ENCODE assay signal across 11 cellular contexts in the genomic region with DNA sequence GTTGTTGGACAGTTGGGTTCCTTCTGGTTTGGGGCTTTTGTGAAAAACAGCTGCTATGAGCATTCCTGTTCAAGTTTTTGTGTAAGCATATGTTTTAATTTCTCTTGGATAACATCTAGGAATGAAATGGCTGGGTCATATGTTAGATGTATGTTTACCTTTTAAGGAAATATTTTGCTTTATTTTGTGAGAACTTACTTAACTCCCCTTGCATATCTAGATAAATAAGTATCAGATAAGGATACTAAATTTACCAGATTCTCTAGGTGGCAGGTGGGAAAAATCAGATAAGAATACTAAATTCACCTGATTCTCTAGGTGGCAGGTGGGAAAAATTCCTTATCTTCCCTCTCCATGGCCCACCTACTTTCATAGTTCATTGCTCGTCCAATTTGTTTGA. TPM values are rescaled to one million over a fixed set of nuclear protein-coding genes. Genes with fewer than 3 reads are reported as not detected.
DNase-seq lines count a peak whose midpoint lies in the region; TF ChIP-seq lines count a peak whose summit lies in the region.
"Had no signal": no experiment of that assay in that cellular context is flagged by ENCODE, and none has a peak within 500 bp of the region (broad histone marks: within the 10 kb centered on the region; RNA-seq: fewer than 3 reads in every experiment).

No MANE protein-coding gene starts in this region.

- no peak for TF ChIP-seq CTCF in WERI-Rb-1 (IDR thresholded peaks at IDR 0.05; ENCODE audit: low read depth, low read length)
- TF ChIP-seq CTCF in hepatocyte (IDR thresholded peaks at IDR 0.05; ENCODE audit: poor library complexity): no peak

- peaks cover 3% of the 10 kb centered on the region for H3K27me3 Mint-ChIP-seq in T-helper 2 cell treated with Interferon-gamma antibody and Interleukin-4, amounts not matched to agents 5 μg/mL and 100 μg/mL, for 36 hours (ENCODE audit: low read depth)

- H3K4me1 Mint-ChIP-seq in T-helper 2 cell treated with Interferon-gamma antibody and Interleukin-4, amounts not matched to agents 5 μg/mL and 100 μg/mL, for 36 hours (ENCODE audit: low read depth): peaks cover 16% of the 10 kb centered on the region

- peak overlapping the region; percentile 68; the same call in 1 of the 2 replicates for H3K4me3 ChIP-seq in WERI-Rb-1 (ENCODE audit: low read depth, low read length)
- H3K4me3 ChIP-seq in hepatocyte: no peak overlapping the region
- peak overlapping the region in 2 of 3 donors; percentile 83 to 91 for H3K4me3 ChIP-seq in skeletal muscle tissue (ENCODE audit: low read length in 3 of 3)

- no peaks in the 10 kb centered on the region for H3K9me3 Mint-ChIP-seq in T-helper 2 cell treated with Interferon-gamma antibody and Interleukin-4, amounts not matched to agents 5 μg/mL and 100 μg/mL, for 36 hours

- peak overlapping the region in 1 of 3 donors; percentile 43 for H3K9ac ChIP-seq in skeletal muscle tissue (ENCODE audit: low read depth in 1 of 3, low read length in 3 of 3)

- peak overlapping the region; percentile 77 for H2AFZ ChIP-seq in hepatocyte

- H3K79me2 ChIP-seq in hepatocyte: peaks cover 14% of the 10 kb centered on the region

- 23% methylated on average over 1 of the region's 1 CpG for WGBS in hepatocyte (ENCODE audit: low lambda C conversion rate, missing lambda C conversion rate)

- no peaks in the 10 kb centered on the region for H3K4me1 ChIP-seq in hepatocyte (ENCODE audit: insufficient read depth)
- peaks cover 2 to 15% (median 7%) of the 10 kb centered on the region in 3 donors for H3K4me1 ChIP-seq in skeletal muscle tissue (ENCODE audit: control insufficient read depth in 3 of 3, insufficient read depth in 3 of 3, low read length in 3 of 3)

- no peaks in the 10 kb centered on the region for H3K9me2 ChIP-seq in hepatocyte (replicated peaks; ENCODE audit: insufficient read depth)

- H3K27ac Mint-ChIP-seq in T-helper 2 cell treated with Interferon-gamma antibody and Interleukin-4, amounts not matched to agents 5 μg/mL and 100 μg/mL, for 36 hours: no peak overlapping the region

- no peak for DNase-seq in T-helper 2 cell treated with Interferon-gamma antibody and Interleukin-4, amounts not matched to agents 5 μg/mL and 100 μg/mL, for 36 hours (ENCODE audit: low spot score)
- DNase-seq in T-helper 2 cell (no peak), WERI-Rb-1 (no peak), hepatocyte (ENCODE audit: low spot score) (no peak), DMS153 (lab: John Stamatoyannopoulos, UW) (no peak), NCI-H2029 (lab: John Stamatoyannopoulos, UW) (no peak), GDM1 (lab: John Stamatoyannopoulos, UW) (no peak)
- DNase-seq: activated CD8-positive, alpha-beta memory T cell treated with anti-CD3 and anti-CD28 coated beads, Interleukin-2, amount 50 U/mL, for 4 hours; MV-4-11; stimulated activated CD4-positive, alpha-beta T cell treated with anti-CD3 and anti-CD28 coated beads, Interleukin-15, amount 100 ng/mL, for 24 hours had no signal

- H3K4me3 Mint-ChIP-seq in T-helper 2 cell treated with Interferon-gamma antibody and Interleukin-4, amounts not matched to agents 5 μg/mL and 100 μg/mL, for 36 hours: peak overlapping the region; percentile 96

- no peak overlapping the region for H3K27ac ChIP-seq in WERI-Rb-1
- H3K27ac ChIP-seq in hepatocyte: peak overlapping the region; percentile 93
- no peak overlapping the region for H3K27ac ChIP-seq in skeletal muscle tissue (ENCODE audit: low read depth, low read length)

- H3K27me3 ChIP-seq in WERI-Rb-1 (ENCODE audit: insufficient read depth, low read depth, severe bottlenecking): no peaks in the 10 kb centered on the region
- H3K27me3 ChIP-seq in hepatocyte: no peaks in the 10 kb centered on the region
- no peaks in the 10 kb centered on the region for H3K27me3 ChIP-seq in skeletal muscle tissue (ENCODE audit: control insufficient read depth in 3 of 3, insufficient read depth in 3 of 3, low read length in 3 of 3)

- no peaks in the 10 kb centered on the region for H4K20me1 ChIP-seq in hepatocyte (ENCODE audit: insufficient read depth, poor library complexity, severe bottlenecking)

- H3K9me3 ChIP-seq in WERI-Rb-1 (ENCODE audit: severe bottlenecking) (no peaks in the 10 kb centered on the region), hepatocyte (ENCODE audit: low read depth) (no peaks in the 10 kb centered on the region), skeletal muscle tissue (ENCODE audit: control insufficient read depth in 3 of 3, low read length in 3 of 3) (no peaks in the 10 kb centered on the region)

- H3K36me3 Mint-ChIP-seq in T-helper 2 cell treated with Interferon-gamma antibody and Interleukin-4, amounts not matched to agents 5 μg/mL and 100 μg/mL, for 36 hours (ENCODE audit: low read depth): no peaks in the 10 kb centered on the region

- H3K36me3 ChIP-seq in WERI-Rb-1: no peaks in the 10 kb centered on the region
- H3K36me3 ChIP-seq in hepatocyte (replicated peaks; ENCODE audit: insufficient read depth, low read depth): no peaks in the 10 kb centered on the region
- H3K36me3 ChIP-seq in skeletal muscle tissue (ENCODE audit: control insufficient read depth in 3 of 3, insufficient read depth in 3 of 3, low read length in 3 of 3): no peaks in the 10 kb centered on the region

- H3K4me2 ChIP-seq in hepatocyte: peak overlapping the region; percentile 82

RNA-seq across cellular contexts. Expression of a gene that starts 1.1 kb away (rescaled TPM):
- 21.1 and 22.8 TPM in 2 replicates for total RNA-seq in hepatocyte
- polyA plus RNA-seq in hepatocyte: 9.7 and 13.0 TPM in 2 replicates
- not detected for total RNA-seq in skeletal muscle tissue

RNA-seq across cellular contexts. Expression of a gene that starts 16.6 kb away (rescaled TPM):
- total RNA-seq in hepatocyte (20.8 and 35.6 TPM in 2 replicates), skeletal muscle tissue (25.6 TPM)
- 10.0 and 10.2 TPM in 2 replicates for polyA plus RNA-seq in hepatocyte

Comparison
In these comparisons a context has a peak if more than half of its experiments do, and no peak if none do; other contexts are left out.
1. RNA of a gene that starts 1.1 kb away (total RNA-seq): 21.1 to 22.8 TPM in hepatocyte; not detected in skeletal muscle tissue (single experiment); every median in the first group is over 10 times any median in the second.